In genomic region chr6:79070206-79070825, GRCh38 we compare ENCODE assay signal across 11 cellular contexts. TPM values are rescaled to one million over a fixed set of nuclear protein-coding genes. Genes with fewer than 3 reads are reported as not detected.
DNase-seq lines count a peak whose midpoint lies in the region; ATAC-seq, FAIRE-seq and TF ChIP-seq lines count a peak whose summit lies in the region.
"Had no signal": no experiment of that assay in that cellular context is flagged by ENCODE, and none has a peak within 500 bp of the region (broad histone marks: within the 10 kb centered on the region; RNA-seq: fewer than 3 reads in every experiment).

No MANE protein-coding gene starts in this region.

- H3K4me1 ChIP-seq in mesenchymal stem cell (ENCODE audit: control insufficient read depth, insufficient read depth, low read depth, low read length) (peaks cover 2% of the 10 kb centered on the region), foreskin keratinocyte (peaks cover 7% of the 10 kb centered on the region), small intestine (ENCODE audit: control insufficient read depth in 2 of 2, insufficient read depth in 1 of 2, low read depth in 1 of 2, low read length in 1 of 2) (no peaks in the 10 kb centered on the region)

- H2BK12ac ChIP-seq in mesenchymal stem cell (ENCODE audit: low read length in 2 of 2), result no peak overlapping the region

- ATAC-seq in GM18511 (IDR thresholded peaks at IDR 0.05; ENCODE audit: unreplicated experiment) (peak; percentile 84), GM21717 (IDR thresholded peaks at IDR 0.05; ENCODE audit: unreplicated experiment) (peak; percentile 83), HG03460 (IDR thresholded peaks at IDR 0.05; ENCODE audit: unreplicated experiment) (peak; percentile 72), foreskin keratinocyte (no peak)
- ATAC-seq: left ventricle myocardium superior had no signal

- no peak overlapping the region for H3K4me3 ChIP-seq in mesenchymal stem cell (ENCODE audit: insufficient read depth in 1 of 2, low read depth in 1 of 2, low read length in 2 of 2)
- no peak overlapping the region for H3K4me3 ChIP-seq in small intestine (ENCODE audit: low read depth in 1 of 2, low read length in 2 of 2)

- H3K79me1 ChIP-seq in mesenchymal stem cell (replicated peaks; ENCODE audit: low read length, poor library complexity, severe bottlenecking), result peaks cover 8% of the 10 kb centered on the region

- no peak overlapping the region for H3K4me2 ChIP-seq in mesenchymal stem cell (ENCODE audit: low read length, poor library complexity, severe bottlenecking)

- H3K4ac ChIP-seq in mesenchymal stem cell (ENCODE audit: low read depth in 1 of 2, low read length in 2 of 2), result no peak overlapping the region

- H2AFZ ChIP-seq in mesenchymal stem cell (ENCODE audit: low read depth, low read length), result no peak overlapping the region

- FAIRE-seq in small intestine (lab: Jason Lieb, UNC), result no peak

- H3K27me3 ChIP-seq in mesenchymal stem cell (ENCODE audit: control insufficient read depth in 1 of 2, insufficient read depth in 1 of 2, low read length in 2 of 2), result no peaks in the 10 kb centered on the region
- no peaks in the 10 kb centered on the region for H3K27me3 ChIP-seq in foreskin keratinocyte
- no peaks in the 10 kb centered on the region for H3K27me3 ChIP-seq in small intestine (ENCODE audit: control insufficient read depth in 2 of 2, insufficient read depth in 2 of 2, low read length in 2 of 2)

- no peak overlapping the region for H4K91ac ChIP-seq in mesenchymal stem cell (ENCODE audit: low read length)

- H3K36me3 ChIP-seq in mesenchymal stem cell (ENCODE audit: control insufficient read depth in 1 of 2, insufficient read depth in 2 of 2, low read depth in 1 of 2, low read length in 2 of 2) (peaks cover 3 to 11% of the 10 kb centered on the region in 2 experiments), small intestine (ENCODE audit: control insufficient read depth in 2 of 2, insufficient read depth in 2 of 2, low read length in 2 of 2) (no peaks in the 10 kb centered on the region)

- H3K14ac ChIP-seq in mesenchymal stem cell (ENCODE audit: low read length in 2 of 2), result no peak overlapping the region

- H2BK5ac ChIP-seq in mesenchymal stem cell (ENCODE audit: low read depth, low read length, poor library complexity, severe bottlenecking), result peak overlapping the region; percentile 19

- H3K23ac ChIP-seq in mesenchymal stem cell (ENCODE audit: low read length in 2 of 2), result no peak overlapping the region

- no peak overlapping the region for H2BK120ac ChIP-seq in mesenchymal stem cell (ENCODE audit: low read depth, low read length)

- WGBS in mesenchymal stem cell, result 98% methylated on average over 2 of the region's 5 CpGs
- 60 to 62% (median 61%) methylated on average over 5 of the region's 5 CpGs for WGBS in small intestine, 3 donors

- H3K27ac ChIP-seq in mesenchymal stem cell (ENCODE audit: low read length, poor library complexity, severe bottlenecking) (no peak overlapping the region), foreskin keratinocyte (no peak overlapping the region), small intestine (ENCODE audit: low read depth in 1 of 2, low read length in 1 of 2) (peak overlapping the region in 1 of 2 donors; percentile 62)

- peak; percentile 17 for DNase-seq in mesenchymal stem cell
- no peak for DNase-seq in germinal center (ENCODE audit: low spot score)
- no peak for DNase-seq in foreskin keratinocyte
- no peak for DNase-seq in activated CD4-positive, alpha-beta T cell treated with anti-CD3 and anti-CD28 coated beads for 48 hours
- DNase-seq in small intestine, result no peak
- DNase-seq: activated B cell treated with CpG ODN at 0.5 μM for 24 hours, left ventricle myocardium superior, NCI-H187 treated with DMSO at 0.1 percent for 48 hours had no signal

- H3K18ac ChIP-seq in mesenchymal stem cell (ENCODE audit: low read depth in 1 of 2, low read length in 2 of 2), result no peak overlapping the region

- TF ChIP-seq CTCF in foreskin keratinocyte (conservative IDR thresholded peaks at IDR 0.05), result no peak

- no peak overlapping the region for H2AK5ac ChIP-seq in mesenchymal stem cell (ENCODE audit: low read length, severe bottlenecking)

- no peaks in the 10 kb centered on the region for H3K9me3 ChIP-seq in mesenchymal stem cell (ENCODE audit: control insufficient read depth, low read length)
- H3K9me3 ChIP-seq in small intestine (ENCODE audit: control insufficient read depth, low read depth), result no peaks in the 10 kb centered on the region

- H3K9ac ChIP-seq in mesenchymal stem cell (ENCODE audit: low read length), result no peak overlapping the region

- H4K8ac ChIP-seq in mesenchymal stem cell (ENCODE audit: low read length), result no peak overlapping the region

- no peak overlapping the region for H2BK15ac ChIP-seq in mesenchymal stem cell (ENCODE audit: low read depth, poor library complexity, severe bottlenecking)

RNA-seq across cellular contexts. Expression of gene PHIP, which starts 7.7 kb away (rescaled TPM):
- polyA plus RNA-seq in mesenchymal stem cell (2013, experiment 1 of 2), result 7.2 TPM
- polyA plus RNA-seq in mesenchymal stem cell (2013, experiment 2 of 2), result 6.6 TPM
- total RNA-seq in foreskin keratinocyte, result 19.2 and 20.8 TPM in 2 replicates
- polyA plus RNA-seq in foreskin keratinocyte (2.0 and 2.6 TPM in 2 replicates), small intestine (1 to 10 TPM; 6.0 to 6.5 (median 6.2) TPM)
